6 cellular contexts compared by ENCODE assay signal in genomic region chr2:187098154-187098553, GRCh38.
"Had no signal": no experiment of that assay in that cellular context is flagged by ENCODE, and none has a peak within 500 bp of the region (broad histone marks: within the 10 kb centered on the region; RNA-seq: fewer than 3 reads in every experiment).

No MANE protein-coding gene starts in this region.

- ATAC-seq: GM23338, HepG2 had no signal

- H3K4me3 ChIP-seq: GM23338 had no signal

- H3K27ac ChIP-seq: HL-60 had no signal

- DNase-seq: H9, HCEC 1CT, KBM-7 had no signal
